In the genomic region with DNA sequence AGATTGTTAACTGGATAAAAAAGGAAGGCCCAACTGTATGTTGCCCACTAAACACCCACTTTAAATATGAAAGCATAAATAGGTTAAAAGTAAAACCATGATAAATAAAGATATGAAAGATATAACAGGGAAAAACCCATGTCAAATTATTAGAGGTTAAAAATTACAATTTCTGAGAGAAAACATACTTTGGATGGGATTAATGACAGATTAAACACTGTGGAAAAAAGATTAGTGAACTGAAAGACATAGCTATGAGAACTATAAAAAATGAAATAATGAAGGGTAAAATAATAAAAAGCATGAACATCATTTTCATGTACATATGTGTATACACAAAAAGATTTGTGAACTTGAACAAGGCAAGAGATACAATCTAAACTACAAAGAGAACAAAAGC, we compare ENCODE assay signal across 30 cellular contexts.
"Had no signal": no experiment of that assay in that cellular context is flagged by ENCODE, and none has a peak within 500 bp of the region (broad histone marks: within the 10 kb centered on the region; RNA-seq: fewer than 3 reads in every experiment).

No MANE protein-coding gene starts in this region.

- ATAC-seq: activated T-cell treated with anti-CD3 and anti-CD28 coated beads, Interleukin-2, amount 50 U/mL, for 72 hours; body of pancreas; esophagus mucosa had no signal

- H3K27me3 Mint-ChIP-seq: activated CD4-positive, alpha-beta memory T cell treated with anti-CD3 and anti-CD28 coated beads, Interleukin-2, amount 10 ng/mL, durations not matched to agents 7 days and 5 days; activated CD4-positive, alpha-beta T cell treated with anti-CD3 and anti-CD28 coated beads, Interleukin-2, amount 10 ng/mL, durations not matched to agents 7 days and 5 days; activated naive CD4-positive, alpha-beta T cell treated with anti-CD3 and anti-CD28 coated beads, Interleukin-2, amount 10 ng/mL, durations not matched to agents 7 days and 5 days; activated naive CD8-positive, alpha-beta T cell; activated T-cell treated with anti-CD3 and anti-CD28 coated beads, Interleukin-2, amount 50 U/mL, for 24 hours; dendritic cell treated with granulocyte-macrophage colony-stimulating factor and Interleukin-4, amounts not matched to agents 40 ng/mL and 50 ng/mL, for 4 days had no signal

- H3K4me3 ChIP-seq: body of pancreas, cardiac muscle cell, dorsolateral prefrontal cortex had no signal

- H3K27ac Mint-ChIP-seq: activated CD4-positive, alpha-beta memory T cell treated with anti-CD3 and anti-CD28 coated beads, Interleukin-2, amount 10 ng/mL, durations not matched to agents 7 days and 5 days; activated CD4-positive, alpha-beta T cell treated with anti-CD3 and anti-CD28 coated beads, Interleukin-2, amount 10 ng/mL, durations not matched to agents 7 days and 5 days; activated naive CD4-positive, alpha-beta T cell treated with anti-CD3 and anti-CD28 coated beads, Interleukin-2, amount 10 ng/mL, durations not matched to agents 7 days and 5 days; activated naive CD8-positive, alpha-beta T cell; activated T-cell treated with anti-CD3 and anti-CD28 coated beads, Interleukin-2, amount 50 U/mL, for 24 hours; activated T-cell treated with anti-CD3 and anti-CD28 coated beads, Interleukin-2, amount 50 U/mL, for 72 hours; dendritic cell treated with granulocyte-macrophage colony-stimulating factor and Interleukin-4, amounts not matched to agents 40 ng/mL and 50 ng/mL, for 4 days had no signal

- H3K27ac ChIP-seq: adrenal gland, body of pancreas, cardiac muscle cell, coronary artery had no signal

- DNase-seq: activated CD4-positive, alpha-beta memory T cell treated with anti-CD3 and anti-CD28 coated beads, Interleukin-2, amount 10 ng/mL, durations not matched to agents 7 days and 5 days; activated CD4-positive, alpha-beta T cell treated with anti-CD3 and anti-CD28 coated beads for 1 hour; activated CD4-positive, alpha-beta T cell treated with anti-CD3 and anti-CD28 coated beads for 4 hours; activated CD4-positive, alpha-beta T cell treated with anti-CD3 and anti-CD28 coated beads, Interleukin-2, amount 10 ng/mL, durations not matched to agents 7 days and 5 days; activated CD4-positive, alpha-beta T cell treated with anti-CD3 and anti-CD28 coated beads, Interleukin-2, amount 50 U/mL, for 4 hours; activated CD8-positive, alpha-beta memory T cell treated with anti-CD3 and anti-CD28 coated beads, Interleukin-2, amount 50 U/mL, for 48 hours; activated gamma-delta T cell; activated naive CD4-positive, alpha-beta T cell; activated naive CD4-positive, alpha-beta T cell treated with anti-CD3 and anti-CD28 coated beads, Interleukin-2, amount 10 ng/mL, durations not matched to agents 7 days and 5 days; activated T-cell treated with anti-CD3 and anti-CD28 coated beads for 4 hours; activated T-cell treated with anti-CD3 and anti-CD28 coated beads, Interleukin-2, amount 50 U/mL, for 24 hours; activated T-cell treated with anti-CD3 and anti-CD28 coated beads, Interleukin-2, amount 50 U/mL, for 72 hours; adrenal gland; amygdala; aorta; body of pancreas; central memory CD4-positive, alpha-beta T cell; dorsolateral prefrontal cortex; effector memory CD4-positive, alpha-beta T cell; foreskin fibroblast; head of caudate nucleus; hippocampal formation; T-helper 2 cell had no signal

- H3K27me3 ChIP-seq: adrenal gland, body of pancreas, cardiac muscle cell, dorsolateral prefrontal cortex had no signal

- H3K4me3 Mint-ChIP-seq: activated CD4-positive, alpha-beta memory T cell treated with anti-CD3 and anti-CD28 coated beads, Interleukin-2, amount 10 ng/mL, durations not matched to agents 7 days and 5 days; activated CD4-positive, alpha-beta T cell treated with anti-CD3 and anti-CD28 coated beads, Interleukin-2, amount 10 ng/mL, durations not matched to agents 7 days and 5 days; activated naive CD4-positive, alpha-beta T cell treated with anti-CD3 and anti-CD28 coated beads, Interleukin-2, amount 10 ng/mL, durations not matched to agents 7 days and 5 days; activated naive CD8-positive, alpha-beta T cell; activated T-cell treated with anti-CD3 and anti-CD28 coated beads, Interleukin-2, amount 50 U/mL, for 24 hours; activated T-cell treated with anti-CD3 and anti-CD28 coated beads, Interleukin-2, amount 50 U/mL, for 72 hours; dendritic cell treated with granulocyte-macrophage colony-stimulating factor and Interleukin-4, amounts not matched to agents 40 ng/mL and 50 ng/mL, for 4 days had no signal

- FAIRE-seq: endothelial cell of umbilical vein, frontal cortex had no signal
